ENCODE assay signal across 26 cellular contexts in the genomic region with DNA sequence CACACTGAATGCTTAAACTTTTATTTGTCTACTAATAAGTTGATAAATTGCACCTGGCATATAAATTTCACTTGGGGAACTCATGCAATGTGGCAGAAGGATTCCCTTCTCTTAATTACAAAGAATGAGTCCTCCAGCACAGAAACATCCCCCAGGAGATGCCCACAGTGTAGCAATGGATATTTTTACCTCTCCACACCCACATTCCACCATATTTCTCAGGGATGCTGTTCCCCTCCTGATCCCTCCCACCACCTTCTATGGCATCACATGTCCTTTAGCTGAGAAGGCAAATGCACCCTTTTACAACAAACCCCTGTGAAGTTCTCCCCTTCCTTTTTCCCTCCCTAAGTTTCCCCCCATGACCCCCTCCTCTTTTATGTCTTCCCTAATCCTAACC.
"Had no signal": no experiment of that assay in that cellular context is flagged by ENCODE, and none has a peak within 500 bp of the region (broad histone marks: within the 10 kb centered on the region; RNA-seq: fewer than 3 reads in every experiment).

No MANE protein-coding gene starts in this region.

- H3K4me3 ChIP-seq: neural progenitor cell, ovary, psoas muscle, stomach, thoracic aorta, thyroid gland, tibial nerve, upper lobe of left lung, uterus had no signal

- ATAC-seq: naive thymus-derived CD4-positive, alpha-beta T cell; natural killer cell; psoas muscle; right cardiac atrium; sciatic nerve; stimulated activated effector memory CD8-positive, alpha-beta T cell treated with anti-CD3 and anti-CD28 coated beads, Interleukin-12 subunit alpha, Interleukin-12 subunit beta, amount 100 ng/mL, for 72 hours; stimulated activated naive B cell treated with anti-CD40 and anti-IgM and Interleukin-4, amounts not matched to agents 10 μg/mL and 1 μg/mL and 100 μg/mL, for 72 hours had no signal

- H3K4me1 ChIP-seq: neural progenitor cell, parathyroid adenoma, psoas muscle, stomach, tibial nerve, upper lobe of left lung, uterus had no signal

- H3K36me3 Mint-ChIP-seq: naive thymus-derived CD4-positive, alpha-beta T cell; natural killer cell; neural progenitor cell; stimulated activated effector memory CD8-positive, alpha-beta T cell treated with anti-CD3 and anti-CD28 coated beads, Interleukin-12 subunit alpha, Interleukin-12 subunit beta, amount 100 ng/mL, for 72 hours; stimulated activated naive B cell treated with anti-CD40 and anti-IgM and Interleukin-4, amounts not matched to agents 10 μg/mL and 1 μg/mL and 100 μg/mL, for 72 hours had no signal

- H3K9ac ChIP-seq: neural progenitor cell, parathyroid adenoma had no signal

- H3K9me3 ChIP-seq: ovary, psoas muscle, stomach, thoracic aorta, thyroid gland, tibial nerve, upper lobe of left lung, uterus had no signal

- H3K79me2 ChIP-seq: parathyroid adenoma had no signal

- H3K36me3 ChIP-seq: neural progenitor cell, ovary, stomach, thoracic aorta, thyroid gland, tibial nerve, upper lobe of left lung, uterus had no signal

- H3K4me1 Mint-ChIP-seq: naive thymus-derived CD4-positive, alpha-beta T cell; neural progenitor cell; stimulated activated effector memory CD8-positive, alpha-beta T cell treated with anti-CD3 and anti-CD28 coated beads, Interleukin-12 subunit alpha, Interleukin-12 subunit beta, amount 100 ng/mL, for 72 hours; stimulated activated naive B cell treated with anti-CD40 and anti-IgM and Interleukin-4, amounts not matched to agents 10 μg/mL and 1 μg/mL and 100 μg/mL, for 72 hours had no signal

- H3K27ac ChIP-seq: neural progenitor cell, ovary, parathyroid adenoma, psoas muscle, stomach, thoracic aorta, thyroid gland, tibial nerve, upper lobe of left lung, uterus had no signal

- H2AFZ ChIP-seq: neural progenitor cell, parathyroid adenoma had no signal

- H3K9me3 Mint-ChIP-seq: naive thymus-derived CD4-positive, alpha-beta T cell; natural killer cell; nephron; neural progenitor cell; stimulated activated effector memory CD8-positive, alpha-beta T cell treated with anti-CD3 and anti-CD28 coated beads, Interleukin-12 subunit alpha, Interleukin-12 subunit beta, amount 100 ng/mL, for 72 hours; stimulated activated naive B cell treated with anti-CD40 and anti-IgM and Interleukin-4, amounts not matched to agents 10 μg/mL and 1 μg/mL and 100 μg/mL, for 72 hours; stimulated activated naive CD8-positive, alpha-beta T cell treated with anti-CD3 and anti-CD28 coated beads, Interleukin-15, Interleukin-2, amounts not matched to agents 100 ng/mL and 50 ng/mL, for 24 hours had no signal

- H3K27me3 Mint-ChIP-seq: progenitor cell of endocrine pancreas had no signal

- DNase-seq: naive thymus-derived CD4-positive, alpha-beta T cell; natural killer cell; occipital lobe; ovary; psoas muscle; right cardiac atrium; small intestine; stimulated activated CD4-positive, alpha-beta T cell treated with anti-CD3 and anti-CD28 coated beads, Interleukin-15, amount 100 ng/mL, for 24 hours; stimulated activated CD4-positive, alpha-beta T cell treated with anti-CD3 and anti-CD28 coated beads, Interleukin-2, amount 100 ng/mL, for 24 hours; stimulated activated CD4-positive, alpha-beta T cell treated with anti-CD3 and anti-CD28 coated beads, Interleukin-2, amount 100 ng/mL, for 48 hours; stimulated activated CD4-positive, alpha-beta T cell treated with anti-CD3 and anti-CD28 coated beads, Interleukin-4, amount 100 ng/mL, for 24 hours; stimulated activated naive B cell treated with anti-CD40 and anti-IgM and Interleukin-4, amounts not matched to agents 10 μg/mL and 1 μg/mL and 100 μg/mL, for 72 hours; stimulated activated naive CD4-positive, alpha-beta T cell treated with Interleukin-2 at 50 U/mL for 16 hours; stomach; thyroid gland; upper lobe of left lung; uterus had no signal

- H3K4me2 ChIP-seq: neural progenitor cell had no signal

- H3K4me3 Mint-ChIP-seq: naive thymus-derived CD4-positive, alpha-beta T cell; natural killer cell; nephron; neural progenitor cell; stimulated activated effector memory CD8-positive, alpha-beta T cell treated with anti-CD3 and anti-CD28 coated beads, Interleukin-12 subunit alpha, Interleukin-12 subunit beta, amount 100 ng/mL, for 72 hours; stimulated activated naive B cell treated with anti-CD40 and anti-IgM and Interleukin-4, amounts not matched to agents 10 μg/mL and 1 μg/mL and 100 μg/mL, for 72 hours; stimulated activated naive CD8-positive, alpha-beta T cell treated with anti-CD3 and anti-CD28 coated beads, Interleukin-15, Interleukin-2, amounts not matched to agents 100 ng/mL and 50 ng/mL, for 24 hours had no signal

- H3K27me3 ChIP-seq: neural progenitor cell, ovary, thyroid gland, tibial nerve, upper lobe of left lung, uterus had no signal

- H3K27ac Mint-ChIP-seq: naive thymus-derived CD4-positive, alpha-beta T cell; natural killer cell; nephron; neural progenitor cell; progenitor cell of endocrine pancreas; stimulated activated effector memory CD8-positive, alpha-beta T cell treated with anti-CD3 and anti-CD28 coated beads, Interleukin-12 subunit alpha, Interleukin-12 subunit beta, amount 100 ng/mL, for 72 hours; stimulated activated naive B cell treated with anti-CD40 and anti-IgM and Interleukin-4, amounts not matched to agents 10 μg/mL and 1 μg/mL and 100 μg/mL, for 72 hours; stimulated activated naive CD8-positive, alpha-beta T cell treated with anti-CD3 and anti-CD28 coated beads, Interleukin-15, Interleukin-2, amounts not matched to agents 100 ng/mL and 50 ng/mL, for 24 hours had no signal

- FAIRE-seq: small intestine had no signal
